ENCODE assay signal across 12 cellular contexts in genomic region chr1:247440001-247440620, GRCh38. TPM values are rescaled to one million over a fixed set of nuclear protein-coding genes. Genes with fewer than 3 reads are reported as not detected.
DNase-seq lines count a peak whose midpoint lies in the region; ATAC-seq and TF ChIP-seq lines count a peak whose summit lies in the region.
"Had no signal": no experiment of that assay in that cellular context is flagged by ENCODE, and none has a peak within 500 bp of the region (broad histone marks: within the 10 kb centered on the region; RNA-seq: fewer than 3 reads in every experiment).

No MANE protein-coding gene starts in this region.

- H3K9me3 ChIP-seq in OCI-LY7 (ENCODE audit: low read length): no peaks in the 10 kb centered on the region

- H3K23ac ChIP-seq in mesendoderm (ENCODE audit: low read length): no peak overlapping the region

- H4K20me1 ChIP-seq in OCI-LY7 (ENCODE audit: insufficient read depth, low read length): no peaks in the 10 kb centered on the region

- H3K36me3 ChIP-seq in OCI-LY7 (ENCODE audit: insufficient read depth, low read length): no peaks in the 10 kb centered on the region
- H3K36me3 ChIP-seq in mesendoderm (ENCODE audit: control insufficient read depth, insufficient read depth, low read length): no peaks in the 10 kb centered on the region

- no peak overlapping the region for H2BK5ac ChIP-seq in mesendoderm (ENCODE audit: low read length)

- peak; percentile 81 for DNase-seq in GM13977 (ENCODE audit: low spot score)
- DNase-seq in OCI-LY7 (ENCODE audit: low spot score): peak; percentile 10
- no peak for DNase-seq in mesendoderm
- no peak for DNase-seq in activated naive CD4-positive, alpha-beta T cell (lab: John Stamatoyannopoulos, UW)
- no peak for DNase-seq in activated gamma-delta T cell (lab: John Stamatoyannopoulos, UW)
- DNase-seq in H4 (ENCODE audit: low spot score): no peak
- DNase-seq: activated CD4-positive, alpha-beta T cell treated with anti-CD3 and anti-CD28 coated beads, Interleukin-2, amount 50 U/mL, for 4 hours; naive thymus-derived CD8-positive, alpha-beta T cell; stimulated activated CD4-positive, alpha-beta T cell treated with anti-CD3 and anti-CD28 coated beads, Interleukin-1b, Interleukin-23, amount 100 ng/mL, for 48 hours had no signal

- POLR2A ChIA-PET in OCI-LY7 (lab: Charles Lee): interaction anchor here (0.6 kb wide), 1 partner anchor 107 kb away, joined by 3 read pairs; no protein-coding TSS in a partner anchor

- H3K56ac ChIP-seq in mesendoderm (ENCODE audit: low read length): no peak overlapping the region

- no peaks in the 10 kb centered on the region for H3K79me1 ChIP-seq in mesendoderm (ENCODE audit: low read length)

- no peak overlapping the region for H3K18ac ChIP-seq in mesendoderm (ENCODE audit: low read length)

- H4K5ac ChIP-seq in mesendoderm (ENCODE audit: low read length): no peak overlapping the region

- no peak overlapping the region for H2AFZ ChIP-seq in OCI-LY7 (ENCODE audit: low read length)

- no peaks in the 10 kb centered on the region for H3K27me3 ChIP-seq in mesendoderm (ENCODE audit: insufficient read depth, low read length, poor library complexity)

- H3K9ac ChIP-seq in mesendoderm (ENCODE audit: low read length): no peak overlapping the region

- H3K4me1 ChIP-seq in OCI-LY7 (ENCODE audit: insufficient read depth, low read length, poor library complexity, severe bottlenecking): no peaks in the 10 kb centered on the region
- no peaks in the 10 kb centered on the region for H3K4me1 ChIP-seq in mesendoderm (ENCODE audit: control insufficient read depth, low read depth, low read length)

- no peak overlapping the region for H2BK120ac ChIP-seq in mesendoderm (ENCODE audit: low read depth, low read length)

- H3K27ac ChIP-seq in OCI-LY7 (ENCODE audit: low read depth, low read length, poor library complexity, severe bottlenecking) (no peak overlapping the region), mesendoderm (ENCODE audit: low read depth, low read length) (no peak overlapping the region)

- H3K4ac ChIP-seq in mesendoderm (ENCODE audit: low read depth, low read length): no peak overlapping the region

- H4K8ac ChIP-seq in mesendoderm (ENCODE audit: low read depth, low read length): no peak overlapping the region

- H3K4me2 ChIP-seq in OCI-LY7 (ENCODE audit: low read length) (no peak overlapping the region), mesendoderm (ENCODE audit: low read length) (no peak overlapping the region)

- H2BK15ac ChIP-seq in mesendoderm (replicated peaks; ENCODE audit: low read depth): no peak overlapping the region

- BruUV-seq in OCI-LY7 (replicated peaks; lab: Mats Ljungman, UMichigan): no TSS peak

- intact Hi-C loops in OCI-LY7 (cut with micrococcal nuclease; ENCODE audit: unreplicated experiment): no loop called here

- no peaks in the 10 kb centered on the region for H3K79me2 ChIP-seq in OCI-LY7 (ENCODE audit: insufficient read depth, low read depth, low read length)
- no peaks in the 10 kb centered on the region for H3K79me2 ChIP-seq in mesendoderm (ENCODE audit: control insufficient read depth, insufficient read depth, low read length)

- ATAC-seq in GM19438 (IDR thresholded peaks at IDR 0.05; ENCODE audit: low read depth, unreplicated experiment) (peak; percentile 91), HG02973 (IDR thresholded peaks at IDR 0.05; ENCODE audit: unreplicated experiment) (peak; percentile 97)

- in situ Hi-C loops in GM13977 (cut with MboI; ENCODE audit: low pct_unique_long_range_greater_than_20kb, low sequenced_read_pairs, unreplicated experiment): no loop called here

- no peak for TF ChIP-seq CTCF in GM13977 (IDR thresholded peaks at IDR 0.05; ENCODE audit: extremely low read depth, insufficient read depth, missing control alignments)
- TF ChIP-seq CTCF in OCI-LY7 (conservative IDR thresholded peaks at IDR 0.05; ENCODE audit: low read length): no peak

- no peak overlapping the region for H2AK5ac ChIP-seq in mesendoderm (ENCODE audit: low read length)

- CTCF ChIA-PET in OCI-LY7 (lab: Charles Lee; ENCODE audit: unreplicated experiment): no interaction called here

- H3K4me3 ChIP-seq in OCI-LY7 (ENCODE audit: low read depth, low read length, poor library complexity, severe bottlenecking): no peak overlapping the region
- no peak overlapping the region for H3K4me3 ChIP-seq in mesendoderm (ENCODE audit: low read length)

- H3K9me2 ChIP-seq in OCI-LY7 (ENCODE audit: insufficient read depth, low read length): no peaks in the 10 kb centered on the region

- WGBS in mesendoderm (ENCODE audit: extremely low coverage, insufficient coverage, low lambda C conversion rate): no CpG with 5 or more reads among the region's 6 CpGs

RNA-seq across cellular contexts. Expression of gene OR2B11, which starts 17.8 kb away (rescaled TPM):
- not detected in 2 replicates for total RNA-seq in OCI-LY7 (2014; rRNA removed; shearing (Covaris generic))
- not detected in 2 replicates for total RNA-seq in OCI-LY7 (2022)
- not detected for polyA plus RNA-seq in mesendoderm (2013, experiment 1 of 2)
- not detected for polyA plus RNA-seq in mesendoderm (2013, experiment 2 of 2)
- not detected in 2 replicates for total RNA-seq in H4 (2014; rRNA removed; shearing (Covaris generic))
- total RNA-seq: cerebellum; naive thymus-derived CD8-positive, alpha-beta T cell had no signal
- polyA plus RNA-seq: naive thymus-derived CD8-positive, alpha-beta T cell had no signal

RNA-seq across cellular contexts. Expression of gene NLRP3, which starts 24.1 kb away (rescaled TPM):
- not detected in 2 replicates for total RNA-seq in OCI-LY7 (2014; rRNA removed; shearing (Covaris generic))
- not detected in 2 replicates for total RNA-seq in OCI-LY7 (2022)
- polyA plus RNA-seq in mesendoderm (2013, experiment 1 of 2): 0.01 TPM
- 0.06 TPM for polyA plus RNA-seq in mesendoderm (2013, experiment 2 of 2)
- 0.50 TPM in 1 of 2 replicates, not detected in the other for total RNA-seq in H4 (2014; rRNA removed; shearing (Covaris generic))

Comparison
In these comparisons a context has a peak if more than half of its experiments do, and no peak if none do; other contexts are left out.
1. DNase-seq: peak in GM13977 (single experiment) and OCI-LY7 (single experiment); none in mesendoderm (single experiment), activated naive CD4-positive, alpha-beta T cell (0 of 4), activated gamma-delta T cell (single experiment) and H4 (single experiment).